ENCODE assay signal across 11 cellular contexts in the genomic region with DNA sequence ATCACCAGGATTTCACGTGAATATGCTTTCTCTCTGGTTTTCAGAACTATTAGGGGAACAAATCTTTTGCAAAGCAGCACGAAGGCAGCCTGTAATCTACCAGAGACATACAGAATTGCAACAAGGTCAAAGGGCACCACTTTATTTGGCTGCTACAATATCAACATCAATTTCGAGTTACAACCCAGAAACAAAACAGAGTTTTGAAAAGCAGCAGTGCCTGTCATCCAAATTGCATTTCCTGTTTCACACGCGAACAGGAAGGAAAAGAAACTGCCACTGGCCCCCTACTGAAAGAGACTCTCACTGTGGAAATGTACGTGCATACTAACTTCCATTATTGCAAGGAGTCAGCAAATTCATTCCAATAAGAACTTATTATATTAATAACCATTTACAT. TPM values are rescaled to one million over a fixed set of nuclear protein-coding genes. Genes with fewer than 3 reads are reported as not detected.
DNase-seq lines count a peak whose midpoint lies in the region; ATAC-seq, FAIRE-seq and TF ChIP-seq lines count a peak whose summit lies in the region.
"Had no signal": no experiment of that assay in that cellular context is flagged by ENCODE, and none has a peak within 500 bp of the region (broad histone marks: within the 10 kb centered on the region; RNA-seq: fewer than 3 reads in every experiment).

No MANE protein-coding gene starts in this region.

- TF ChIP-seq POLR2A in endothelial cell of umbilical vein (IDR thresholded peaks at IDR 0.05; ENCODE audit: low read depth, low read length), result no peak
- TF ChIP-seq POLR2A in uterus (IDR thresholded peaks at IDR 0.05), result no peak

- H3K27ac ChIP-seq in OCI-LY1 (ENCODE audit: low read depth, low read length, poor library complexity, severe bottlenecking) (peak overlapping the region; percentile 39), endothelial cell of umbilical vein (ENCODE audit: insufficient read depth, low read depth, low read length) (no peak overlapping the region), uterus (peak overlapping the region; percentile 33 to 34)

- intact Hi-C loops in endothelial cell of umbilical vein (cut with micrococcal nuclease) (no loop called here), uterus (cut with DNase I; ENCODE audit: low total_unique reads) (no loop called here)

- H4K20me1 ChIP-seq in OCI-LY1 (ENCODE audit: insufficient read depth, low read length) (no peaks in the 10 kb centered on the region), endothelial cell of umbilical vein (replicated peaks; ENCODE audit: control insufficient read depth, extremely low read depth, insufficient read depth, low read length) (no peaks in the 10 kb centered on the region)

- H3K4me3 ChIP-seq in OCI-LY1 (ENCODE audit: low read depth, low read length, poor library complexity, severe bottlenecking) (no peak overlapping the region), endothelial cell of umbilical vein (replicated peaks in 1 of 3; ENCODE audit: insufficient read depth in 1 of 3, low read depth in 1 of 3, low read length in 3 of 3) (no peak overlapping the region), uterus (no peak overlapping the region)
- H3K4me3 ChIP-seq: heart left ventricle had no signal

- TF ChIP-seq CTCF in OCI-LY1 (IDR thresholded peaks at IDR 0.05; ENCODE audit: low read length), result no peak
- no peak for TF ChIP-seq CTCF in endothelial cell of umbilical vein (IDR thresholded peaks at IDR 0.05; ENCODE audit: extremely low read depth in 1 of 2, insufficient read depth in 1 of 2, low read depth in 1 of 2, low read length in 2 of 2)
- no peak for TF ChIP-seq CTCF in uterus (IDR thresholded peaks at IDR 0.05)

- H3K36me3 ChIP-seq in OCI-LY1 (ENCODE audit: insufficient read depth, low read length) (no peaks in the 10 kb centered on the region), endothelial cell of umbilical vein (ENCODE audit: control insufficient read depth in 2 of 2, extremely low read depth in 1 of 2, insufficient read depth in 2 of 2, low read length in 2 of 2) (no peaks in the 10 kb centered on the region), uterus (no peaks in the 10 kb centered on the region)
- H3K36me3 ChIP-seq: heart left ventricle had no signal

- BruUV-seq in endothelial cell of umbilical vein (replicated peaks; lab: Mats Ljungman, UMichigan), result no TSS peak

- no peaks in the 10 kb centered on the region for H3K9me3 ChIP-seq in OCI-LY1 (ENCODE audit: low read length)
- no peaks in the 10 kb centered on the region for H3K9me3 ChIP-seq in endothelial cell of umbilical vein (replicated peaks; ENCODE audit: control insufficient read depth, insufficient read depth, low read length)
- H3K9me3 ChIP-seq in uterus, result no peaks in the 10 kb centered on the region
- H3K9me3 ChIP-seq: heart left ventricle had no signal

- H3K4me1 ChIP-seq in OCI-LY1 (ENCODE audit: insufficient read depth, low read length, severe bottlenecking) (peaks cover 58% of the 10 kb centered on the region), endothelial cell of umbilical vein (ENCODE audit: control insufficient read depth, extremely low read depth, insufficient read depth, low read length) (peaks cover 3% of the 10 kb centered on the region), uterus (peaks cover 0 to 3% of the 10 kb centered on the region in 2 donors)

- no peaks in the 10 kb centered on the region for H3K9me1 ChIP-seq in endothelial cell of umbilical vein (replicated peaks; ENCODE audit: control insufficient read depth, extremely low read depth, insufficient read depth, low read length)

- POLR2A ChIA-PET in endothelial cell of umbilical vein (lab: Charles Lee), result no interaction called here

- H3K27me3 ChIP-seq in OCI-LY1 (ENCODE audit: insufficient read depth, low read length) (no peaks in the 10 kb centered on the region), endothelial cell of umbilical vein (ENCODE audit: control insufficient read depth in 2 of 2, insufficient read depth in 2 of 2, low read length in 2 of 2) (no peaks in the 10 kb centered on the region), uterus (no peaks in the 10 kb centered on the region)
- H3K27me3 ChIP-seq: heart left ventricle had no signal

- H3K4me2 ChIP-seq in OCI-LY1 (ENCODE audit: low read length) (peak overlapping the region; percentile 42; the same call in 1 of the 2 replicates), endothelial cell of umbilical vein (ENCODE audit: insufficient read depth, low read length) (no peak overlapping the region)

- H3K9me2 ChIP-seq in OCI-LY1 (ENCODE audit: low read depth, low read length), result no peaks in the 10 kb centered on the region

- dilution Hi-C loops in endothelial cell of umbilical vein (cut with MboI; ENCODE audit: extremely low pct_ligation_motif_present, low sequenced_read_pairs), result no loop called here

- H3K9ac ChIP-seq in OCI-LY1 (ENCODE audit: low read length) (no peak overlapping the region), endothelial cell of umbilical vein (replicated peaks; ENCODE audit: extremely low read depth, insufficient read depth, low read length) (no peak overlapping the region)

- FAIRE-seq in endothelial cell of umbilical vein (lab: Jason Lieb, UNC), result peak; percentile 67

- H2AFZ ChIP-seq in OCI-LY1 (ENCODE audit: low read length) (no peak overlapping the region), endothelial cell of umbilical vein (ENCODE audit: low read depth, low read length) (no peak overlapping the region)

- peak in 4 of 6 experiments; percentile 1 to 44 (median 24) for DNase-seq in stimulated activated naive CD4-positive, alpha-beta T cell (lab: John Stamatoyannopoulos, UW)
- DNase-seq in stimulated activated naive CD4-positive, alpha-beta T cell treated with Interleukin-2 at 50 U/mL for 16 hours (lab: John Stamatoyannopoulos, UW), result no peak
- peak; percentile 26 for DNase-seq in endothelial cell of umbilical vein (ENCODE audit: low read depth, low spot score)
- peak in 1 of 2 donors; percentile 27 for DNase-seq in uterus
- DNase-seq in glomerular visceral epithelial cell (ENCODE audit: extremely low spot score), result no peak
- DNase-seq in HPDE6-E6E7 (ENCODE audit: extremely low spot score), result no peak
- DNase-seq: heart left ventricle had no signal

- ATAC-seq in HG03095 (IDR thresholded peaks at IDR 0.05; ENCODE audit: unreplicated experiment), result no peak
- ATAC-seq: heart left ventricle had no signal

- CTCF ChIA-PET in endothelial cell of umbilical vein (lab: Charles Lee), result interaction anchor here (2.6 kb wide), 1 partner anchor 14 kb away, joined by 23 read pairs; no protein-coding TSS in a partner anchor

- no peaks in the 10 kb centered on the region for H3K79me2 ChIP-seq in OCI-LY1 (ENCODE audit: insufficient read depth, low read length)
- H3K79me2 ChIP-seq in endothelial cell of umbilical vein (ENCODE audit: control insufficient read depth, insufficient read depth, low read length), result no peaks in the 10 kb centered on the region

- no peaks in the 10 kb centered on the region for H3F3A ChIP-seq in OCI-LY1 (ENCODE audit: insufficient read depth, low read length)

TF ChIP-seq in endothelial cell of umbilical vein, 7 proteins besides CTCF, POLR2A, EP300 and RAD21:
- no peak for TF ChIP-seq GATA2 (IDR thresholded peaks at IDR 0.05; ENCODE audit: insufficient read depth, insufficient read length, low read depth, low read length)
- no peak for TF ChIP-seq EZH2 (IDR thresholded peaks at IDR 0.05; ENCODE audit: borderline replicate concordance, low read depth, low read length, severe bottlenecking)
- no peak for TF ChIP-seq JUN (IDR thresholded peaks at IDR 0.05; ENCODE audit: borderline replicate concordance, insufficient read depth, insufficient read length, low read depth)
- TF ChIP-seq POLR2AphosphoS5 (IDR thresholded peaks at IDR 0.05; ENCODE audit: insufficient read depth, low read depth, low read length), result no peak
- TF ChIP-seq, protein P1, sequence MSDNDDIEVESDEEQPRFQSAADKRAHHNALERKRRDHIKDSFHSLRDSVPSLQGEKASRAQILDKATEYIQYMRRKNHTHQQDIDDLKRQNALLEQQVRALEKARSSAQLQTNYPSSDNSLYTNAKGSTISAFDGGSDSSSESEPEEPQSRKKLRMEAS (IDR thresholded peaks at IDR 0.05; ENCODE audit: insufficient read depth, insufficient read length), result no peak
TF ChIP-seq in endothelial cell of umbilical vein: peak in this region for 0.

RNA-seq across cellular contexts. Expression of a gene that starts 17.1 kb away (rescaled TPM):
- total RNA-seq in endothelial cell of umbilical vein (not detected in 2 replicates), uterus (10 to 100 TPM in 3 of 4 donors, 1 to 10 TPM in 1; 6.1 to 31.5 (median 12.9) TPM)
- not detected in 2 replicates for polyA plus RNA-seq in endothelial cell of umbilical vein
- polyA plus RNA-seq in endothelial cell of umbilical vein (2011; cell fraction: cytosol; rRNA removed), result not detected in 2 replicates
- polyA plus RNA-seq in endothelial cell of umbilical vein (2011; cell fraction: nucleus; rRNA removed), result not detected in 2 replicates
- not detected in 2 replicates for polyA plus RNA-seq in endothelial cell of umbilical vein (2012)
- not detected in 2 replicates for polyA minus RNA-seq in endothelial cell of umbilical vein
- polyA minus RNA-seq in endothelial cell of umbilical vein (2011; cell fraction: cytosol; rRNA and poly(A)+ RNA removed), result not detected
- not detected in 2 replicates for polyA minus RNA-seq in endothelial cell of umbilical vein (2011; cell fraction: nucleus; rRNA and poly(A)+ RNA removed)
- total RNA-seq: progenitor cell of endocrine pancreas; T-helper 2 cell treated with Interferon-gamma antibody and Interleukin-4, amounts not matched to agents 100 ng/mL and 5 ng/mL, for 36 hours had no signal

RNA-seq across cellular contexts. Expression of a gene that starts 58.9 kb away (rescaled TPM):
- total RNA-seq in endothelial cell of umbilical vein (13.2 and 22.4 TPM in 2 replicates), uterus (10 to 100 TPM; 16.8 to 54.4 (median 33.9) TPM)
- polyA plus RNA-seq in endothelial cell of umbilical vein, result 10.2 and 10.6 TPM in 2 replicates
- polyA plus RNA-seq in endothelial cell of umbilical vein (2011; cell fraction: cytosol; rRNA removed), result 16.4 and 17.5 TPM in 2 replicates
- 27.5 and 30.1 TPM in 2 replicates for polyA plus RNA-seq in endothelial cell of umbilical vein (2011; cell fraction: nucleus; rRNA removed)
- 12.4 and 15.1 TPM in 2 replicates for polyA plus RNA-seq in endothelial cell of umbilical vein (2012)
- polyA minus RNA-seq in endothelial cell of umbilical vein, result 14.3 and 36.2 TPM in 2 replicates
- polyA minus RNA-seq in endothelial cell of umbilical vein (2011; cell fraction: cytosol; rRNA and poly(A)+ RNA removed), result 6.0 TPM
- 28.2 and 29.0 TPM in 2 replicates for polyA minus RNA-seq in endothelial cell of umbilical vein (2011; cell fraction: nucleus; rRNA and poly(A)+ RNA removed)
- total RNA-seq: T-helper 2 cell treated with Interferon-gamma antibody and Interleukin-4, amounts not matched to agents 100 ng/mL and 5 ng/mL, for 36 hours had no signal

Comparison
In these comparisons a context has a peak if more than half of its experiments do, and no peak if none do; other contexts are left out.
1. DNase-seq: peak in stimulated activated naive CD4-positive, alpha-beta T cell (4 of 6) and endothelial cell of umbilical vein (single experiment); none in stimulated activated naive CD4-positive, alpha-beta T cell treated with Interleukin-2 at 50 U/mL for 16 hours (single experiment), glomerular visceral epithelial cell (single experiment) and HPDE6-E6E7 (single experiment).